18 cellular contexts compared by ENCODE assay signal in genomic region chr1:55048453-55049270, GRCh38. TPM values are rescaled to one million over a fixed set of nuclear protein-coding genes. Genes with fewer than 3 reads are reported as not detected.
DNase-seq lines count a peak whose midpoint lies in the region; ATAC-seq, FAIRE-seq and TF ChIP-seq lines count a peak whose summit lies in the region.
"Had no signal": no experiment of that assay in that cellular context is flagged by ENCODE, and none has a peak within 500 bp of the region (broad histone marks: within the 10 kb centered on the region; RNA-seq: fewer than 3 reads in every experiment).

No MANE protein-coding gene starts in this region.

- no peaks in the 10 kb centered on the region for H3K27me3 Mint-ChIP-seq in activated CD4-positive, alpha-beta T cell treated with anti-CD3 and anti-CD28 coated beads, Interleukin-2, amount 10 ng/mL, durations not matched to agents 7 days and 5 days

- no peak overlapping the region for H3K9ac ChIP-seq in HepG2 (ENCODE audit: insufficient read depth, low read depth, low read length)

- H3K27me3 ChIP-seq in right atrium auricular region = no peaks in the 10 kb centered on the region
- H3K27me3 ChIP-seq in SJCRH30 = peaks cover 12% of the 10 kb centered on the region
- H3K27me3 ChIP-seq in HepG2 (ENCODE audit: control insufficient read depth in 1 of 2, insufficient read depth in 2 of 2, low read length in 2 of 2) = no peaks in the 10 kb centered on the region

- H2AFZ ChIP-seq in HepG2 (ENCODE audit: low read length) = no peak overlapping the region

- H3K36me3 ChIP-seq in right atrium auricular region (no peaks in the 10 kb centered on the region), SJCRH30 (no peaks in the 10 kb centered on the region), HepG2 (replicated peaks in 1 of 2; ENCODE audit: control insufficient read depth in 1 of 2, insufficient read depth in 2 of 2, low read length in 2 of 2) (peaks cover 17 to 69% of the 10 kb centered on the region in 2 experiments)

- no TSS peak for BruUV-seq in HepG2 (replicated peaks; lab: Mats Ljungman, UMichigan)

- H3K4me1 ChIP-seq in right atrium auricular region (peaks cover 0 to 21% of the 10 kb centered on the region in 2 donors), SJCRH30 (no peaks in the 10 kb centered on the region; the same call in 1 of the 2 replicates), HepG2 (ENCODE audit: insufficient read depth, low read length) (peaks cover 42% of the 10 kb centered on the region)
- H3K4me1 ChIP-seq: A549, Caco-2 had no signal

- H3K4me3 ChIP-seq in right atrium auricular region (no peak overlapping the region), SJCRH30 (no peak overlapping the region), HepG2 (replicated peaks in 1 of 3; ENCODE audit: insufficient read depth in 1 of 3, low read depth in 2 of 3, low read length in 3 of 3) (no peak overlapping the region)
- H3K4me3 ChIP-seq: A549 had no signal

- ATAC-seq in HepG2 = no peak
- ATAC-seq in GM19328 (IDR thresholded peaks at IDR 0.05; ENCODE audit: unreplicated experiment) = no peak
- ATAC-seq: PC-3 had no signal

- intact Hi-C loops in cardiac septum (cut with DNase I) = no loop called here
- intact Hi-C loops in HepG2 (cut with micrococcal nuclease; ENCODE audit: unreplicated experiment) = no loop called here

- in situ Hi-C loops in HepG2 (cut with HindIII; ENCODE audit: extremely low pct_ligation_motif_present, low pct_unique_long_range_greater_than_20kb) = no loop called here

- POLR2A ChIA-PET in HepG2 (lab: Yijun Ruan, JAX) = interaction anchor here (1.6 kb wide), 1 partner anchor 7 kb away, joined by 5 read pairs; no protein-coding TSS in a partner anchor
- POLR2A ChIA-PET in activated CD4-positive, alpha-beta T cell treated with anti-CD3 and anti-CD28 coated beads, Interleukin-2, amount 10 ng/mL, durations not matched to agents 7 days and 5 days (lab: Charles Lee) = no interaction called here

- TF ChIP-seq EP300 in HepG2 (IDR thresholded peaks at IDR 0.05; ENCODE audit: low read depth in 2 of 2, low read length in 2 of 2) (no peak), HepG2 (CRISPR knock-in tag; IDR thresholded peaks at IDR 0.05; ENCODE audit: borderline replicate concordance) (no peak)

- peak in 1 of 2 experiments; percentile 21; a peak in 1 of 4 replicates for TF ChIP-seq POLR2A in HepG2 (IDR thresholded peaks at IDR 0.05; ENCODE audit: insufficient read depth in 1 of 2, low read depth in 2 of 2, low read length in 2 of 2)

- FAIRE-seq in HepG2 (lab: Jason Lieb, UNC) = no peak
- FAIRE-seq: A549 had no signal

- H3K9me3 Mint-ChIP-seq in activated CD4-positive, alpha-beta T cell treated with anti-CD3 and anti-CD28 coated beads, Interleukin-2, amount 10 ng/mL, durations not matched to agents 7 days and 5 days = no peaks in the 10 kb centered on the region

- H3K27ac Mint-ChIP-seq in activated CD4-positive, alpha-beta T cell treated with anti-CD3 and anti-CD28 coated beads, Interleukin-2, amount 10 ng/mL, durations not matched to agents 7 days and 5 days = no peak overlapping the region

- DNase-seq in cardiac septum (ENCODE audit: low spot score) = peak; percentile 61
- no peak for DNase-seq in right atrium auricular region (ENCODE audit: low spot score)
- DNase-seq in SJCRH30 = peak; percentile 34 to 52
- DNase-seq in HepG2 (ENCODE audit: low spot score) = no peak
- no peak for DNase-seq in NCI-H2171 (lab: John Stamatoyannopoulos, UW)
- no peak for DNase-seq in SKM-1 treated with dmso at 0.1 percent for 144 hours (lab: John Stamatoyannopoulos, UW; ENCODE audit: unreplicated experiment)
- DNase-seq in activated CD4-positive, alpha-beta T cell treated with anti-CD3 and anti-CD28 coated beads, Interleukin-2, amount 10 ng/mL, durations not matched to agents 7 days and 5 days = no peak
- DNase-seq: Caco-2, GF-D8, Kasumi-1, NCI-H1436, NCI-H2029 treated with DMSO at 0.1 percent for 48 hours, NCI-H526 treated with DMSO at 0.1 percent for 48 hours, PC-3, SHP77 had no signal

- WGBS in HepG2 (ENCODE audit: low lambda C conversion rate) = 89% methylated on average over 11 of the region's 11 CpGs

- peaks cover 36% of the 10 kb centered on the region for H4K20me1 ChIP-seq in HepG2 (ENCODE audit: insufficient read depth, low read length)

- no peak overlapping the region for H3K4me3 Mint-ChIP-seq in activated CD4-positive, alpha-beta T cell treated with anti-CD3 and anti-CD28 coated beads, Interleukin-2, amount 10 ng/mL, durations not matched to agents 7 days and 5 days

- H3K79me2 ChIP-seq in HepG2 (ENCODE audit: insufficient read depth, low read length) = peaks cover 38% of the 10 kb centered on the region

- no peak overlapping the region for H3K27ac ChIP-seq in right atrium auricular region
- H3K27ac ChIP-seq in SJCRH30 = no peak overlapping the region
- H3K27ac ChIP-seq in HepG2 (ENCODE audit: extremely low read length, insufficient read depth, low read length) = no peak overlapping the region
- H3K27ac ChIP-seq: A549 had no signal

- no peak for TF ChIP-seq RAD21 in HepG2 (CRISPR knock-in tag; IDR thresholded peaks at IDR 0.05)

- no peak overlapping the region for H3K4me2 ChIP-seq in HepG2 (ENCODE audit: low read depth, low read length)
- H3K4me2 ChIP-seq: A549 had no signal

- H3K9me3 ChIP-seq in right atrium auricular region = no peaks in the 10 kb centered on the region
- no peaks in the 10 kb centered on the region for H3K9me3 ChIP-seq in SJCRH30 (replicated peaks)
- no peaks in the 10 kb centered on the region for H3K9me3 ChIP-seq in HepG2 (ENCODE audit: low read length)
- H3K9me3 ChIP-seq: A549, Caco-2 had no signal

- no peaks in the 10 kb centered on the region for H3K4me1 Mint-ChIP-seq in activated CD4-positive, alpha-beta T cell treated with anti-CD3 and anti-CD28 coated beads, Interleukin-2, amount 10 ng/mL, durations not matched to agents 7 days and 5 days

- CTCF ChIA-PET in HepG2 (lab: Yijun Ruan, JAX; ENCODE audit: low intra/inter-chr PET ratio, low total read pairs) = no interaction called here
- CTCF ChIA-PET in activated CD4-positive, alpha-beta T cell treated with anti-CD3 and anti-CD28 coated beads, Interleukin-2, amount 10 ng/mL, durations not matched to agents 7 days and 5 days (lab: Charles Lee) = no interaction called here

- no peaks in the 10 kb centered on the region for H3K36me3 Mint-ChIP-seq in activated CD4-positive, alpha-beta T cell treated with anti-CD3 and anti-CD28 coated beads, Interleukin-2, amount 10 ng/mL, durations not matched to agents 7 days and 5 days (ENCODE audit: low read depth)

- TF ChIP-seq CTCF in right atrium auricular region (IDR thresholded peaks at IDR 0.05) (no peak), HepG2 (CRISPR knock-in tag; IDR thresholded peaks at IDR 0.05) (no peak)

RNA-seq across cellular contexts. Expression of gene PCSK9, which starts 9.3 kb away (rescaled TPM):
- not detected for total RNA-seq in cardiac septum
- total RNA-seq in right atrium auricular region = under 1 TPM in 1 of 2 donors, not detected in 1; 0.47 TPM
- 0.15 and 0.22 TPM in 2 replicates for total RNA-seq in SJCRH30 (2014; rRNA removed; shearing (Covaris generic))
- total RNA-seq in HepG2 (2016; rRNA removed; fragmentation: Illumina TruSeq; extraction: Trizol) = 31.2 and 80.5 TPM in 2 replicates
- 3.3 and 3.9 TPM in 2 replicates for total RNA-seq in HepG2 (2016; cell fraction: cytosol; rRNA removed; fragmentation: Illumina TruSeq; extraction: Trizol; ENCODE audit: low read depth)
- total RNA-seq in HepG2 (2016; cell fraction: insoluble cytoplasmic fraction; rRNA removed; fragmentation: Illumina TruSeq; extraction: Trizol) = 27.3 and 85.1 TPM in 2 replicates
- 12.6 and 13.1 TPM in 2 replicates for total RNA-seq in HepG2 (2016; cell fraction: membrane; rRNA removed; fragmentation: Illumina TruSeq; extraction: Trizol)
- total RNA-seq in HepG2 (2016; cell fraction: nucleus; rRNA removed; fragmentation: Illumina TruSeq; extraction: Trizol) = 73.8 and 95.4 TPM in 2 replicates
- 33.3 and 80.9 TPM in 2 replicates for polyA plus RNA-seq in HepG2 (2011; rRNA removed)
- 36.4 and 38.7 TPM in 2 replicates for polyA plus RNA-seq in HepG2 (2011; cell fraction: cytosol; rRNA removed)
- polyA plus RNA-seq in HepG2 (2011; cell fraction: nucleus; rRNA removed) = 62.0 and 98.2 TPM in 2 replicates
- polyA plus RNA-seq in HepG2 (2012) = 77.5 and 98.1 TPM in 2 replicates
- polyA plus RNA-seq in HepG2 (2016; cell fraction: cytosol; fragmentation: Illumina TruSeq; extraction: Trizol; ENCODE audit: low read depth) = 3.3 and 3.7 TPM in 2 replicates
- 24.9 and 30.2 TPM in 2 replicates for polyA plus RNA-seq in HepG2 (2016; cell fraction: insoluble cytoplasmic fraction; fragmentation: Illumina TruSeq; extraction: Trizol; ENCODE audit: low read depth)
- polyA plus RNA-seq in HepG2 (2016; cell fraction: membrane; fragmentation: Illumina TruSeq; extraction: Trizol; ENCODE audit: low read depth) = 6.3 and 7.0 TPM in 2 replicates
- polyA plus RNA-seq in HepG2 (2016; cell fraction: nucleus; fragmentation: Illumina TruSeq; extraction: Trizol; ENCODE audit: insufficient read depth, low read depth) = 132 and 143 TPM in 2 replicates
- polyA minus RNA-seq in HepG2 (2011; rRNA and poly(A)+ RNA removed; ENCODE audit: low replicate concordance) = 63.1 and 66.1 TPM in 2 replicates
- 26.8 and 38.6 TPM in 2 replicates for polyA minus RNA-seq in HepG2 (2011; cell fraction: cytosol; rRNA and poly(A)+ RNA removed)
- polyA minus RNA-seq in HepG2 (2011; cell fraction: nucleus; rRNA and poly(A)+ RNA removed) = 15.3 and 25.5 TPM in 2 replicates
- total RNA-seq in activated CD4-positive, alpha-beta T cell treated with anti-CD3 and anti-CD28 coated beads, Interleukin-2, amount 10 ng/mL, durations not matched to agents 7 days and 5 days = not detected

RNA-seq across cellular contexts. Expression of gene BSND, which starts 49.9 kb away (rescaled TPM):
- not detected for total RNA-seq in cardiac septum
- not detected for total RNA-seq in right atrium auricular region
- not detected in 2 replicates for total RNA-seq in SJCRH30 (2014; rRNA removed; shearing (Covaris generic))
- not detected in 2 replicates for total RNA-seq in HepG2 (2016; rRNA removed; fragmentation: Illumina TruSeq; extraction: Trizol)
- not detected in 2 replicates for total RNA-seq in HepG2 (2016; cell fraction: cytosol; rRNA removed; fragmentation: Illumina TruSeq; extraction: Trizol; ENCODE audit: low read depth)
- total RNA-seq in HepG2 (2016; cell fraction: insoluble cytoplasmic fraction; rRNA removed; fragmentation: Illumina TruSeq; extraction: Trizol) = not detected in 2 replicates
- total RNA-seq in HepG2 (2016; cell fraction: membrane; rRNA removed; fragmentation: Illumina TruSeq; extraction: Trizol) = not detected in 2 replicates
- total RNA-seq in HepG2 (2016; cell fraction: nucleus; rRNA removed; fragmentation: Illumina TruSeq; extraction: Trizol) = not detected in 2 replicates
- polyA plus RNA-seq in HepG2 (2011; rRNA removed) = 0.01 TPM in 1 of 2 replicates, not detected in the other
- polyA plus RNA-seq in HepG2 (2011; cell fraction: cytosol; rRNA removed) = 0.03 TPM in 1 of 2 replicates, not detected in the other
- not detected in 2 replicates for polyA plus RNA-seq in HepG2 (2011; cell fraction: nucleus; rRNA removed)
- polyA plus RNA-seq in HepG2 (2012) = not detected in 2 replicates
- not detected in 2 replicates for polyA plus RNA-seq in HepG2 (2016; cell fraction: cytosol; fragmentation: Illumina TruSeq; extraction: Trizol; ENCODE audit: low read depth)
- not detected in 2 replicates for polyA plus RNA-seq in HepG2 (2016; cell fraction: insoluble cytoplasmic fraction; fragmentation: Illumina TruSeq; extraction: Trizol; ENCODE audit: low read depth)
- not detected in 2 replicates for polyA plus RNA-seq in HepG2 (2016; cell fraction: membrane; fragmentation: Illumina TruSeq; extraction: Trizol; ENCODE audit: low read depth)
- not detected in 2 replicates for polyA plus RNA-seq in HepG2 (2016; cell fraction: nucleus; fragmentation: Illumina TruSeq; extraction: Trizol; ENCODE audit: insufficient read depth, low read depth)
- polyA minus RNA-seq in HepG2 (2011; rRNA and poly(A)+ RNA removed; ENCODE audit: low replicate concordance) = not detected in 2 replicates
- polyA minus RNA-seq in HepG2 (2011; cell fraction: cytosol; rRNA and poly(A)+ RNA removed) = not detected in 2 replicates
- not detected in 2 replicates for polyA minus RNA-seq in HepG2 (2011; cell fraction: nucleus; rRNA and poly(A)+ RNA removed)
- under 1 TPM in 1 of 2 experiments, not detected in 1; 0.05 TPM for total RNA-seq in activated CD4-positive, alpha-beta T cell treated with anti-CD3 and anti-CD28 coated beads, Interleukin-2, amount 10 ng/mL, durations not matched to agents 7 days and 5 days
- total RNA-seq: Caco-2, H4, PC-3 had no signal
- polyA plus RNA-seq: A549 had no signal

Comparison
In these comparisons a context has a peak if more than half of its experiments do, and no peak if none do; other contexts are left out.
1. DNase-seq: peak in cardiac septum (single experiment) and SJCRH30 (2 of 2); none in right atrium auricular region (single experiment), HepG2 (single experiment), NCI-H2171 (single experiment), SKM-1 treated with dmso at 0.1 percent for 144 hours (single experiment) and activated CD4-positive, alpha-beta T cell treated with anti-CD3 and anti-CD28 coated beads, Interleukin-2, amount 10 ng/mL, durations not matched to agents 7 days and 5 days (single experiment).